In genomic region chr16:88316151-88316550, GRCh38 we compare ENCODE assay signal across 3 cellular contexts.
TF ChIP-seq lines count a peak whose summit lies in the region.

No MANE protein-coding gene starts in this region.

TF ChIP-seq in SK-N-SH, 30 proteins besides CTCF, POLR2A, EP300 and RAD21:
- TF ChIP-seq EZH2phosphoT487 (IDR thresholded peaks at IDR 0.05; ENCODE audit: borderline replicate concordance, low read depth) (no peak), TEAD4 (IDR thresholded peaks at IDR 0.05; ENCODE audit: borderline replicate concordance, insufficient read depth) (no peak), SMC3 (IDR thresholded peaks at IDR 0.05; ENCODE audit: low read depth, low read length) (no peak), TAF1 (IDR thresholded peaks at IDR 0.05; ENCODE audit: borderline replicate concordance, low read depth, low read length) (no peak), ZBTB33 (IDR thresholded peaks at IDR 0.05; ENCODE audit: borderline replicate concordance, low read depth) (no peak), YY1 (IDR thresholded peaks at IDR 0.05; ENCODE audit: low read depth) (no peak)

TF ChIP-seq in SK-N-SH treated with all-trans-retinoic acid at 6 μM for 48 hours, 23 proteins besides CTCF, POLR2A, EP300 and RAD21:
- no peak for TF ChIP-seq TOX (CRISPR knock-in tag; IDR thresholded peaks at IDR 0.05; ENCODE audit: borderline replicate concordance)
- TF ChIP-seq CSRNP3 (CRISPR knock-in tag; IDR thresholded peaks at IDR 0.05), result no peak
- TF ChIP-seq ZNF70 (CRISPR knock-in tag; IDR thresholded peaks at IDR 0.05), result no peak
- no peak for TF ChIP-seq ISL1 (CRISPR knock-in tag; IDR thresholded peaks at IDR 0.05)
- TF ChIP-seq ZC3H10 (CRISPR knock-in tag; IDR thresholded peaks at IDR 0.05), result no peak
- no peak for TF ChIP-seq CREB5 (CRISPR knock-in tag; IDR thresholded peaks at IDR 0.05; ENCODE audit: low read depth)
- no peak for TF ChIP-seq PATZ1 (CRISPR knock-in tag; IDR thresholded peaks at IDR 0.05; ENCODE audit: borderline replicate concordance)
- no peak for TF ChIP-seq ESRRG (CRISPR knock-in tag; IDR thresholded peaks at IDR 0.05)
- TF ChIP-seq SNAI2 (CRISPR knock-in tag; IDR thresholded peaks at IDR 0.05), result no peak
- TF ChIP-seq ZFP3 (CRISPR knock-in tag; IDR thresholded peaks at IDR 0.05), result no peak
- TF ChIP-seq ZNF565 (CRISPR knock-in tag; conservative IDR thresholded peaks at IDR 0.05; ENCODE audit: low read depth), result no peak
- no peak for TF ChIP-seq BACH2 (CRISPR knock-in tag; IDR thresholded peaks at IDR 0.05; ENCODE audit: borderline replicate concordance)
- TF ChIP-seq PPARA (CRISPR knock-in tag; IDR thresholded peaks at IDR 0.05; ENCODE audit: borderline replicate concordance), result no peak
- no peak for TF ChIP-seq RARB (CRISPR knock-in tag; IDR thresholded peaks at IDR 0.05)
- TF ChIP-seq OSR1 (CRISPR knock-in tag; IDR thresholded peaks at IDR 0.05), result no peak
- no peak for TF ChIP-seq ZFP30 (CRISPR knock-in tag; IDR thresholded peaks at IDR 0.05)
- no peak for TF ChIP-seq ARNTL (CRISPR knock-in tag; IDR thresholded peaks at IDR 0.05; ENCODE audit: borderline replicate concordance, low read depth)
- no peak for TF ChIP-seq TCF4 (CRISPR knock-in tag; IDR thresholded peaks at IDR 0.05; ENCODE audit: borderline replicate concordance)
- TF ChIP-seq TSHZ2 (CRISPR knock-in tag; IDR thresholded peaks at IDR 0.05), result no peak

TF ChIP-seq in HCT116, 20 proteins besides CTCF, POLR2A, EP300 and RAD21:
- no peak for TF ChIP-seq YY1 (IDR thresholded peaks at IDR 0.05; ENCODE audit: extremely low read depth, insufficient replicate concordance, low read depth, low read length)
- no peak for TF ChIP-seq SIN3A (IDR thresholded peaks at IDR 0.05; ENCODE audit: low read depth)
- TF ChIP-seq ELF1 (IDR thresholded peaks at IDR 0.05; ENCODE audit: borderline replicate concordance, low read depth), result no peak
- no peak for TF ChIP-seq POLR2AphosphoS5 (IDR thresholded peaks at IDR 0.05; ENCODE audit: low read depth, low read length)
- TF ChIP-seq ZNF274 (IDR thresholded peaks at IDR 0.05; ENCODE audit: low read depth, low read length), result no peak
- no peak for TF ChIP-seq SRF (IDR thresholded peaks at IDR 0.05; ENCODE audit: low read depth)
- no peak for TF ChIP-seq EZH2phosphoT487 (IDR thresholded peaks at IDR 0.05; ENCODE audit: borderline replicate concordance)
- TF ChIP-seq ATF3 (IDR thresholded peaks at IDR 0.05), result no peak
- TF ChIP-seq FOSL1 (IDR thresholded peaks at IDR 0.05; ENCODE audit: low read depth), result no peak
- TF ChIP-seq ZFX (IDR thresholded peaks at IDR 0.05), result no peak
- no peak for TF ChIP-seq EZH2 (IDR thresholded peaks at IDR 0.05)
- TF ChIP-seq MAX (IDR thresholded peaks at IDR 0.05), result no peak
- no peak for TF ChIP-seq SP1 (IDR thresholded peaks at IDR 0.05; ENCODE audit: low read depth)
- TF ChIP-seq EGR1 (IDR thresholded peaks at IDR 0.05; ENCODE audit: low read depth), result no peak
- TF ChIP-seq TCF7L2 (IDR thresholded peaks at IDR 0.05; ENCODE audit: borderline replicate concordance, extremely low read depth, insufficient read depth, insufficient read length), result no peak
- no peak for TF ChIP-seq CEBPB (IDR thresholded peaks at IDR 0.05; ENCODE audit: low read depth)
- TF ChIP-seq CBX3 (IDR thresholded peaks at IDR 0.05; ENCODE audit: low read depth), result no peak
- TF ChIP-seq REST (IDR thresholded peaks at IDR 0.05; ENCODE audit: low read depth), result no peak
- no peak for TF ChIP-seq ZBTB33 (IDR thresholded peaks at IDR 0.05; ENCODE audit: extremely low read depth, insufficient replicate concordance, low read length)
- no peak for TF ChIP-seq JUND (IDR thresholded peaks at IDR 0.05)
